ENCODE assay signal across 34 cellular contexts in genomic region chr12:101745481-101745880, GRCh38. TPM values are rescaled to one million over a fixed set of nuclear protein-coding genes. Genes with fewer than 3 reads are reported as not detected.
A peak's percentile ranks its signal among the peaks of the same experiment; 100 is the strongest.
DNase-seq lines count a peak whose midpoint lies in the region; ATAC-seq and TF ChIP-seq lines count a peak whose summit lies in the region.
"Had no signal": no experiment of that assay in that cellular context is flagged by ENCODE, and none has a peak within 500 bp of the region (broad histone marks: within the 10 kb centered on the region; RNA-seq: fewer than 3 reads in every experiment).

No MANE protein-coding gene starts in this region.

- no peak overlapping the region for H3K4me3 Mint-ChIP-seq in T-helper 2 cell treated with Interferon-gamma antibody and Interleukin-4, amounts not matched to agents 5 μg/mL and 100 μg/mL, for 36 hours
- H3K4me3 Mint-ChIP-seq in stimulated activated memory B cell treated with anti-CD40 and anti-IgM and Interleukin-4, amounts not matched to agents 10 μg/mL and 1 μg/mL and 100 μg/mL, for 72 hours, result no peak overlapping the region
- H3K4me3 Mint-ChIP-seq: activated CD8-positive, alpha-beta T cell treated with anti-CD3 and anti-CD28 coated beads, Interleukin-2, amount 10 ng/mL, durations not matched to agents 7 days and 5 days; CD4-positive, CD25-positive, alpha-beta regulatory T cell; stimulated activated naive CD8-positive, alpha-beta T cell treated with anti-CD3 and anti-CD28 coated beads, Interleukin-15, amount 100 ng/mL, for 72 hours; T-helper 1 cell treated with Interleukin-12 subunit alpha and Interleukin-12 subunit beta and Interleukin-4 antibody, amounts not matched to agents 30 μg/mL and 1 μg/mL, for 36 hours had no signal

- no peaks in the 10 kb centered on the region for H3K9me3 Mint-ChIP-seq in T-helper 2 cell treated with Interferon-gamma antibody and Interleukin-4, amounts not matched to agents 5 μg/mL and 100 μg/mL, for 36 hours
- no peaks in the 10 kb centered on the region for H3K9me3 Mint-ChIP-seq in stimulated activated memory B cell treated with anti-CD40 and anti-IgM and Interleukin-4, amounts not matched to agents 10 μg/mL and 1 μg/mL and 100 μg/mL, for 72 hours
- H3K9me3 Mint-ChIP-seq: activated T-helper 2 cell treated with anti-CD3 and anti-CD28 coated beads, Interferon-gamma antibody, Interleukin-2, Interleukin-4, amounts not matched to agents 10 μg/mL and 5 μg/mL and 100 μg/mL, durations not matched to agents 14 hours and 24 hours and 36 hours; CD4-positive, CD25-positive, alpha-beta regulatory T cell; stimulated activated naive CD8-positive, alpha-beta T cell treated with anti-CD3 and anti-CD28 coated beads, Interleukin-15, amount 100 ng/mL, for 72 hours; T-helper 1 cell treated with Interleukin-12 subunit alpha and Interleukin-12 subunit beta and Interleukin-4 antibody, amounts not matched to agents 30 μg/mL and 1 μg/mL, for 36 hours had no signal

- DNase-seq in T-helper 2 cell treated with Interferon-gamma antibody and Interleukin-4, amounts not matched to agents 5 μg/mL and 100 μg/mL, for 36 hours (ENCODE audit: low spot score), result no peak
- DNase-seq in T-helper 2 cell, result no peak
- DNase-seq in amniotic epithelial cell (ENCODE audit: low read depth), result peak; percentile 7
- peak in 1 of 2 donors; percentile 23 for DNase-seq in foreskin keratinocyte
- DNase-seq in activated T-cell treated with anti-CD3 and anti-CD28 coated beads for 4 hours, result no peak
- no peak for DNase-seq in SK-N-DZ (ENCODE audit: low spot score)
- DNase-seq: activated CD4-positive, alpha-beta T cell treated with anti-CD3 and anti-CD28 coated beads for 1 hour; activated CD8-positive, alpha-beta T cell treated with anti-CD3 and anti-CD28 coated beads, Interleukin-2, amount 10 ng/mL, durations not matched to agents 7 days and 5 days; activated naive CD4-positive, alpha-beta T cell treated with anti-CD3 and anti-CD28 coated beads, Interleukin-2, amount 50 U/mL, for 16 hours; amniotic stem cell; CD4-positive, CD25-positive, alpha-beta regulatory T cell; effector CD8-positive, alpha-beta T cell; erythroblast; glutamatergic neuron; KG1; mesenchymal stem cell; MG63; NCI-H1417 treated with DMSO at 0.1 percent for 48 hours; NCI-H2081; NCI-H345; right cardiac atrium; stimulated activated CD4-positive, alpha-beta T cell treated with anti-CD3 and anti-CD28 coated beads, Interleukin-1b, Interleukin-23, amount 100 ng/mL, for 48 hours; stimulated activated naive CD8-positive, alpha-beta T cell treated with anti-CD3 and anti-CD28 coated beads, Interleukin-15, amount 100 ng/mL, for 72 hours had no signal

- H3K27me3 Mint-ChIP-seq in T-helper 2 cell treated with Interferon-gamma antibody and Interleukin-4, amounts not matched to agents 5 μg/mL and 100 μg/mL, for 36 hours (ENCODE audit: low read depth), result no peaks in the 10 kb centered on the region
- H3K27me3 Mint-ChIP-seq in stimulated activated memory B cell treated with anti-CD40 and anti-IgM and Interleukin-4, amounts not matched to agents 10 μg/mL and 1 μg/mL and 100 μg/mL, for 72 hours, result no peaks in the 10 kb centered on the region
- H3K27me3 Mint-ChIP-seq: CD4-positive, CD25-positive, alpha-beta regulatory T cell; stimulated activated naive CD8-positive, alpha-beta T cell treated with anti-CD3 and anti-CD28 coated beads, Interleukin-15, amount 100 ng/mL, for 72 hours had no signal

- no peaks in the 10 kb centered on the region for H3K4me1 ChIP-seq in foreskin keratinocyte

- peak overlapping the region; percentile 53 for H3K27ac Mint-ChIP-seq in T-helper 2 cell treated with Interferon-gamma antibody and Interleukin-4, amounts not matched to agents 5 μg/mL and 100 μg/mL, for 36 hours
- peak overlapping the region; percentile 99 for H3K27ac Mint-ChIP-seq in stimulated activated memory B cell treated with anti-CD40 and anti-IgM and Interleukin-4, amounts not matched to agents 10 μg/mL and 1 μg/mL and 100 μg/mL, for 72 hours
- H3K27ac Mint-ChIP-seq: activated CD8-positive, alpha-beta T cell treated with anti-CD3 and anti-CD28 coated beads, Interleukin-2, amount 10 ng/mL, durations not matched to agents 7 days and 5 days; activated T-helper 2 cell treated with anti-CD3 and anti-CD28 coated beads, Interferon-gamma antibody, Interleukin-2, Interleukin-4, amounts not matched to agents 10 μg/mL and 5 μg/mL and 100 μg/mL, durations not matched to agents 14 hours and 24 hours and 36 hours; stimulated activated naive CD8-positive, alpha-beta T cell treated with anti-CD3 and anti-CD28 coated beads, Interleukin-15, amount 100 ng/mL, for 72 hours; T-helper 1 cell treated with Interleukin-12 subunit alpha and Interleukin-12 subunit beta and Interleukin-4 antibody, amounts not matched to agents 30 μg/mL and 1 μg/mL, for 36 hours had no signal

- no peaks in the 10 kb centered on the region for H3K27me3 ChIP-seq in foreskin keratinocyte
- H3K27me3 ChIP-seq: MG63, neutrophil had no signal

- no peak for TF ChIP-seq CTCF in foreskin keratinocyte (conservative IDR thresholded peaks at IDR 0.05)

- H3K4me1 Mint-ChIP-seq in T-helper 2 cell treated with Interferon-gamma antibody and Interleukin-4, amounts not matched to agents 5 μg/mL and 100 μg/mL, for 36 hours (ENCODE audit: low read depth), result peaks cover 4% of the 10 kb centered on the region
- H3K4me1 Mint-ChIP-seq in stimulated activated memory B cell treated with anti-CD40 and anti-IgM and Interleukin-4, amounts not matched to agents 10 μg/mL and 1 μg/mL and 100 μg/mL, for 72 hours, result peaks cover 63% of the 10 kb centered on the region

- ATAC-seq in foreskin keratinocyte, result peak; percentile 34
- no peak for ATAC-seq in stimulated activated memory B cell treated with anti-CD40 and anti-IgM and Interleukin-4, amounts not matched to agents 10 μg/mL and 1 μg/mL and 100 μg/mL, for 72 hours
- ATAC-seq in HG03571 (IDR thresholded peaks at IDR 0.05; ENCODE audit: unreplicated experiment), result no peak
- ATAC-seq: activated CD8-positive, alpha-beta T cell treated with anti-CD3 and anti-CD28 coated beads, Interleukin-2, amount 10 ng/mL, durations not matched to agents 7 days and 5 days; left lobe of liver; right cardiac atrium; stimulated activated naive CD8-positive, alpha-beta T cell treated with anti-CD3 and anti-CD28 coated beads, Interleukin-15, amount 100 ng/mL, for 72 hours had no signal

- H3K27ac ChIP-seq in foreskin keratinocyte, result no peak overlapping the region
- H3K27ac ChIP-seq: neutrophil, RWPE1, SK-N-MC, thoracic aorta had no signal

- peaks cover 45% of the 10 kb centered on the region for H3K36me3 Mint-ChIP-seq in T-helper 2 cell treated with Interferon-gamma antibody and Interleukin-4, amounts not matched to agents 5 μg/mL and 100 μg/mL, for 36 hours (ENCODE audit: low read depth)
- peaks cover 81% of the 10 kb centered on the region for H3K36me3 Mint-ChIP-seq in stimulated activated memory B cell treated with anti-CD40 and anti-IgM and Interleukin-4, amounts not matched to agents 10 μg/mL and 1 μg/mL and 100 μg/mL, for 72 hours

RNA-seq across cellular contexts. Expression of gene SYCP3, which starts 6.2 kb away (rescaled TPM):
- total RNA-seq in foreskin keratinocyte, result 0.07 and 0.17 TPM in 2 replicates
- polyA plus RNA-seq in foreskin keratinocyte, result 0.07 TPM in 1 of 2 replicates, not detected in the other
- 0.20 TPM in 1 of 2 replicates, not detected in the other for polyA plus RNA-seq in SK-N-DZ (2014; cell fraction: cytosol; rRNA removed)
- 0.59 and 0.65 TPM in 2 replicates for polyA plus RNA-seq in SK-N-DZ (2014; cell fraction: nucleus; rRNA removed)
- total RNA-seq: Daoy, H4, left lobe of liver, thoracic aorta had no signal

RNA-seq across cellular contexts. Expression of gene CHPT1, which starts 48.0 kb away (rescaled TPM):
- 13.9 and 15.5 TPM in 2 replicates for total RNA-seq in foreskin keratinocyte
- polyA plus RNA-seq in foreskin keratinocyte, result 12.0 and 15.9 TPM in 2 replicates
- polyA plus RNA-seq in SK-N-DZ (2014; cell fraction: cytosol; rRNA removed), result 23.4 and 29.9 TPM in 2 replicates
- 13.2 and 15.7 TPM in 2 replicates for polyA plus RNA-seq in SK-N-DZ (2014; cell fraction: nucleus; rRNA removed)
